24 cellular contexts compared by ENCODE assay signal in the genomic region with DNA sequence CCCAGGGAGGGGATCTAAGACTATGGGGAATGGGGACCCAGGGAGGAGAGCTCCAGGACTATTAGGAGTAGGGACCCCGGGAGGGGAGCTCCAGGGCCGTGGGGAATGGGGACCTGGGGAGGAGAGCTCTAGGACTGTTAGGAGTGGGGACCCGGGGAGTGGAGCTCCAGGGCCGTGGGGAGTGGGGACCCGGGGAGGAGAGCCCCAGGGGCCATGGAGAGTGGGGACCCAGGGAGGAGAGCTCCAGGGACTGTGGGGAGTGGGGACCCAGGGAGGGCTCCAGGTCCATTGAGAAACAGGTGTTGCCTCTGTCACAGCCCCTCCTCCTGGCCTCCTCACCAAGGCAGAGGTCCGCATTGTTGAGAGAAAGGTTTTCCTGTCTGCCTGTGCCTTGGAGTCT. TPM values are rescaled to one million over a fixed set of nuclear protein-coding genes. Genes with fewer than 3 reads are reported as not detected.
DNase-seq lines count a peak whose midpoint lies in the region; ATAC-seq and TF ChIP-seq lines count a peak whose summit lies in the region.
"Had no signal": no experiment of that assay in that cellular context is flagged by ENCODE, and none has a peak within 500 bp of the region (broad histone marks: within the 10 kb centered on the region; RNA-seq: fewer than 3 reads in every experiment).

No MANE protein-coding gene starts in this region.

- peaks cover 15% of the 10 kb centered on the region for H4K20me1 ChIP-seq in GM23338 (replicated peaks; ENCODE audit: insufficient read depth)

- H3K9me3 ChIP-seq in CD4-positive, CD25-positive, alpha-beta regulatory T cell (ENCODE audit: control insufficient read depth in 2 of 2, low read length in 2 of 2) = no peaks in the 10 kb centered on the region
- H3K9me3 ChIP-seq: lower lobe of right lung, testis had no signal

- peaks cover 3% of the 10 kb centered on the region for H3K36me3 Mint-ChIP-seq in CD4-positive, CD25-positive, alpha-beta regulatory T cell
- peaks cover 10 to 18% of the 10 kb centered on the region in 2 donors for H3K36me3 Mint-ChIP-seq in stimulated activated naive B cell treated with anti-CD40 and anti-IgM and Interleukin-4, amounts not matched to agents 10 μg/mL and 1 μg/mL and 100 μg/mL, for 72 hours
- no peaks in the 10 kb centered on the region for H3K36me3 Mint-ChIP-seq in GM23338 (ENCODE audit: low read depth)

- no peak for ATAC-seq in CD4-positive, CD25-positive, alpha-beta regulatory T cell (ENCODE audit: low read depth in 2 of 2)
- ATAC-seq in stimulated activated naive B cell treated with anti-CD40 and anti-IgM and Interleukin-4, amounts not matched to agents 10 μg/mL and 1 μg/mL and 100 μg/mL, for 72 hours (replicated peaks) = no peak
- ATAC-seq in GM21786 (IDR thresholded peaks at IDR 0.05; ENCODE audit: unreplicated experiment) (no peak), GM23338 (no peak)
- ATAC-seq: K562, lower lobe of right lung, Right ventricle myocardium inferior had no signal

- H3K4me3 Mint-ChIP-seq in CD4-positive, CD25-positive, alpha-beta regulatory T cell = no peak overlapping the region
- no peak overlapping the region for H3K4me3 Mint-ChIP-seq in stimulated activated naive B cell treated with anti-CD40 and anti-IgM and Interleukin-4, amounts not matched to agents 10 μg/mL and 1 μg/mL and 100 μg/mL, for 72 hours
- no peak overlapping the region for H3K4me3 Mint-ChIP-seq in GM23338
- H3K4me3 Mint-ChIP-seq: activated CD4-positive, alpha-beta memory T cell treated with anti-CD3 and anti-CD28 coated beads, Interleukin-2, amount 10 ng/mL, durations not matched to agents 7 days and 5 days had no signal

- TF ChIP-seq CTCF in RWPE1 (conservative IDR thresholded peaks at IDR 0.05; ENCODE audit: low read depth) (no peak), GM23338 (conservative IDR thresholded peaks at IDR 0.05; ENCODE audit: low read depth in 2 of 2) (no peak)

- peaks cover 7 to 47% (median 26%) of the 10 kb centered on the region in 4 donors for H3K4me1 Mint-ChIP-seq in CD4-positive, CD25-positive, alpha-beta regulatory T cell
- peaks cover 49 to 79% of the 10 kb centered on the region in 2 donors for H3K4me1 Mint-ChIP-seq in stimulated activated naive B cell treated with anti-CD40 and anti-IgM and Interleukin-4, amounts not matched to agents 10 μg/mL and 1 μg/mL and 100 μg/mL, for 72 hours
- H3K4me1 Mint-ChIP-seq in GM23338 = peaks cover 12% of the 10 kb centered on the region

- H3K27ac Mint-ChIP-seq in CD4-positive, CD25-positive, alpha-beta regulatory T cell = peak overlapping the region in 2 of 3 donors; percentile 22 to 83
- H3K27ac Mint-ChIP-seq in stimulated activated naive B cell treated with anti-CD40 and anti-IgM and Interleukin-4, amounts not matched to agents 10 μg/mL and 1 μg/mL and 100 μg/mL, for 72 hours = peak overlapping the region; percentile 69
- H3K27ac Mint-ChIP-seq in GM23338 = no peak overlapping the region
- H3K27ac Mint-ChIP-seq: activated CD4-positive, alpha-beta memory T cell treated with anti-CD3 and anti-CD28 coated beads, Interleukin-2, amount 10 ng/mL, durations not matched to agents 7 days and 5 days had no signal

- peaks cover 10% of the 10 kb centered on the region for H3K36me3 ChIP-seq in CD4-positive, CD25-positive, alpha-beta regulatory T cell (ENCODE audit: control insufficient read depth, insufficient read depth, low read length)
- H3K36me3 ChIP-seq in GM23338 (ENCODE audit: insufficient read depth) = no peaks in the 10 kb centered on the region; the same call in 1 of the 2 replicates

- peaks cover 87% of the 10 kb centered on the region for H3K79me2 ChIP-seq in GM23338 (replicated peaks; ENCODE audit: insufficient read depth)

- H3K4me1 ChIP-seq in CD4-positive, CD25-positive, alpha-beta regulatory T cell (ENCODE audit: control insufficient read depth, insufficient read depth, low read length, poor library complexity, severe bottlenecking) = peaks cover 4% of the 10 kb centered on the region
- H3K4me1 ChIP-seq in GM23338 (ENCODE audit: insufficient read depth) = no peaks in the 10 kb centered on the region

- no peaks in the 10 kb centered on the region for H3K27me3 Mint-ChIP-seq in CD4-positive, CD25-positive, alpha-beta regulatory T cell
- no peaks in the 10 kb centered on the region for H3K27me3 Mint-ChIP-seq in stimulated activated naive B cell treated with anti-CD40 and anti-IgM and Interleukin-4, amounts not matched to agents 10 μg/mL and 1 μg/mL and 100 μg/mL, for 72 hours
- peaks cover 5% of the 10 kb centered on the region for H3K27me3 Mint-ChIP-seq in GM23338 (ENCODE audit: insufficient read depth, low read depth, poor library complexity)
- H3K27me3 Mint-ChIP-seq: activated CD4-positive, alpha-beta memory T cell treated with anti-CD3 and anti-CD28 coated beads, Interleukin-2, amount 10 ng/mL, durations not matched to agents 7 days and 5 days had no signal

- no peak for DNase-seq in CD4-positive, CD25-positive, alpha-beta regulatory T cell
- DNase-seq in RWPE1 (ENCODE audit: low spot score) (no peak), islet precursor cell (peak; percentile 43), GM23338 (ENCODE audit: low spot score) (no peak), 8988T (no peak)
- no peak for DNase-seq in stimulated activated naive B cell treated with anti-CD40 and anti-IgM and Interleukin-4, amounts not matched to agents 10 μg/mL and 1 μg/mL and 100 μg/mL, for 72 hours
- DNase-seq: activated CD4-positive, alpha-beta memory T cell treated with anti-CD3 and anti-CD28 coated beads, Interleukin-2, amount 10 ng/mL, durations not matched to agents 7 days and 5 days; activated naive CD4-positive, alpha-beta T cell treated with Interleukin-2 at 50 U/mL for 16 hours; amygdala; COR-L47; DMS79; GF-D8; GM23248; lower lobe of right lung; NCI-H1417 treated with DMSO at 0.1 percent for 48 hours; NCI-H446; NCI-H82; small intestine; stimulated activated CD4-positive, alpha-beta T cell treated with anti-CD3 and anti-CD28 coated beads, Interleukin-1b, Interleukin-23, amount 100 ng/mL, for 48 hours; T1000; testis had no signal

- CTCF ChIA-PET in RWPE1 (lab: Yijun Ruan, JAX) = interaction anchor here (0.7 kb wide), 1 partner anchor 25 kb away, joined by 4 read pairs; no protein-coding TSS in a partner anchor

- H2AFZ ChIP-seq in GM23338 = no peak overlapping the region
- H2AFZ ChIP-seq: GM23248 had no signal

- no peaks in the 10 kb centered on the region for H3F3A ChIP-seq in GM23338 (replicated peaks; ENCODE audit: low read depth)

- no peak overlapping the region for H3K4me3 ChIP-seq in CD4-positive, CD25-positive, alpha-beta regulatory T cell (ENCODE audit: low read depth, low read length)
- no peak overlapping the region for H3K4me3 ChIP-seq in GM23338
- H3K4me3 ChIP-seq: GM23248, K562, lower lobe of right lung, testis had no signal

- no peak overlapping the region for H3K27ac ChIP-seq in CD4-positive, CD25-positive, alpha-beta regulatory T cell (ENCODE audit: insufficient read depth, low read length, poor library complexity, severe bottlenecking)
- H3K27ac ChIP-seq in RWPE1 = peak overlapping the region; percentile 50
- H3K27ac ChIP-seq in GM23338 (ENCODE audit: low read depth) = no peak overlapping the region
- H3K27ac ChIP-seq: GM23248, lower lobe of right lung, testis had no signal

- POLR2A ChIA-PET in RWPE1 (lab: Yijun Ruan, JAX; ENCODE audit: low non-redundant PET) = no interaction called here

- no peak overlapping the region for H3K4me2 ChIP-seq in GM23338

- no peaks in the 10 kb centered on the region for H3K9me2 ChIP-seq in GM23338 (ENCODE audit: insufficient read depth)

- H3K27me3 ChIP-seq in CD4-positive, CD25-positive, alpha-beta regulatory T cell (ENCODE audit: control insufficient read depth, insufficient read depth, low read length) = no peaks in the 10 kb centered on the region
- no peaks in the 10 kb centered on the region for H3K27me3 ChIP-seq in GM23338 (ENCODE audit: insufficient read depth)
- H3K27me3 ChIP-seq: testis had no signal

- no peaks in the 10 kb centered on the region for H3K9me3 Mint-ChIP-seq in CD4-positive, CD25-positive, alpha-beta regulatory T cell
- H3K9me3 Mint-ChIP-seq in stimulated activated naive B cell treated with anti-CD40 and anti-IgM and Interleukin-4, amounts not matched to agents 10 μg/mL and 1 μg/mL and 100 μg/mL, for 72 hours = no peaks in the 10 kb centered on the region
- no peaks in the 10 kb centered on the region for H3K9me3 Mint-ChIP-seq in GM23338
- H3K9me3 Mint-ChIP-seq: activated CD4-positive, alpha-beta memory T cell treated with anti-CD3 and anti-CD28 coated beads, Interleukin-2, amount 10 ng/mL, durations not matched to agents 7 days and 5 days had no signal

TF ChIP-seq in GM23338, 12 proteins besides CTCF, POLR2A, EP300 and RAD21 (continues in another document):
- TF ChIP-seq EZH2phosphoT487 (IDR thresholded peaks at IDR 0.05; ENCODE audit: unreplicated experiment) (no peak), POLR2AphosphoS5 (IDR thresholded peaks at IDR 0.05; ENCODE audit: low read depth) (no peak), NANOG (IDR thresholded peaks at IDR 0.05; ENCODE audit: borderline replicate concordance) (no peak)
- TF ChIP-seq, protein P1, sequence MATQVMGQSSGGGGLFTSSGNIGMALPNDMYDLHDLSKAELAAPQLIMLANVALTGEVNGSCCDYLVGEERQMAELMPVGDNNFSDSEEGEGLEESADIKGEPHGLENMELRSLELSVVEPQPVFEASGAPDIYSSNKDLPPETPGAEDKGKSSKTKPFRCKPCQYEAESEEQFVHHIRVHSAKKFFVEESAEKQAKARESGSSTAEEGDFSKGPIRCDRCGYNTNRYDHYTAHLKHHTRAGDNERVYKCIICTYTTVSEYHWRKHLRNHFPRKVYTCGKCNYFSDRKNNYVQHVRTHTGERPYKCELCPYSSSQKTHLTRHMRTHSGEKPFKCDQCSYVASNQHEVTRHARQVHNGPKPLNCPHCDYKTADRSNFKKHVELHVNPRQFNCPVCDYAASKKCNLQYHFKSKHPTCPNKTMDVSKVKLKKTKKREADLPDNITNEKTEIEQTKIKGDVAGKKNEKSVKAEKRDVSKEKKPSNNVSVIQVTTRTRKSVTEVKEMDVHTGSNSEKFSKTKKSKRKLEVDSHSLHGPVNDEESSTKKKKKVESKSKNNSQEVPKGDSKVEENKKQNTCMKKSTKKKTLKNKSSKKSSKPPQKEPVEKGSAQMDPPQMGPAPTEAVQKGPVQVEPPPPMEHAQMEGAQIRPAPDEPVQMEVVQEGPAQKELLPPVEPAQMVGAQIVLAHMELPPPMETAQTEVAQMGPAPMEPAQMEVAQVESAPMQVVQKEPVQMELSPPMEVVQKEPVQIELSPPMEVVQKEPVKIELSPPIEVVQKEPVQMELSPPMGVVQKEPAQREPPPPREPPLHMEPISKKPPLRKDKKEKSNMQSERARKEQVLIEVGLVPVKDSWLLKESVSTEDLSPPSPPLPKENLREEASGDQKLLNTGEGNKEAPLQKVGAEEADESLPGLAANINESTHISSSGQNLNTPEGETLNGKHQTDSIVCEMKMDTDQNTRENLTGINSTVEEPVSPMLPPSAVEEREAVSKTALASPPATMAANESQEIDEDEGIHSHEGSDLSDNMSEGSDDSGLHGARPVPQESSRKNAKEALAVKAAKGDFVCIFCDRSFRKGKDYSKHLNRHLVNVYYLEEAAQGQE (IDR thresholded peaks at IDR 0.05; ENCODE audit: unreplicated experiment) = no peak

RNA-seq across cellular contexts. Expression of a gene that starts 16.0 kb away (rescaled TPM):
- total RNA-seq in CD4-positive, CD25-positive, alpha-beta regulatory T cell = 234 TPM
- polyA plus RNA-seq in CD4-positive, CD25-positive, alpha-beta regulatory T cell = 10 to 100 TPM; 49.0 to 88.5 (median 55.8) TPM
- 84.6 and 113 TPM in 2 replicates for total RNA-seq in GM23338 (2014; rRNA removed; shearing (Covaris generic))
- polyA plus RNA-seq in GM23338 (2016; fragmentation: Nextera tagmentation; extraction: Ambion mirVana) = 36.5 and 39.3 TPM in 2 replicates
